ENCODE assay signal across 9 cellular contexts in the genomic region with DNA sequence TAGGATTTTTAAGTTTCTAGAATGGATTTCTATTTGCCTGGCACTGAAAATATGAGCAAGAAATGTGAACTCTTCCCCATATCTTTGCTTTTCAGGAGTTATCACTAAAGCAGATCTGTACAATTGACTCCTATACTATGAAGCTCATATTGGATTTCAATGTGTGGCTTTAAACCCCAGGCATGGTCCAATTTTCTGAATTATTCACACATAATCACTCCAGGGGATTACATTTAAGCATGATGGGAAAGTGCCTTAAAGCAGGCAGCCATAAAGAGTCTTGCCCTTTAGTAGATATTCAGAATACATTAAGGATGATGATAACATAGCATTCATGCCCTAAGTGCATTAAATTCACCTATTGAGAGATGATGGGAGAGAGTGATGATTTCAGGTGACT.
"Had no signal": no experiment of that assay in that cellular context is flagged by ENCODE, and none has a peak within 500 bp of the region (broad histone marks: within the 10 kb centered on the region; RNA-seq: fewer than 3 reads in every experiment).

No MANE protein-coding gene starts in this region.

- DNase-seq: H9, HCEC 1CT, IMR-90, KG1 had no signal

- FAIRE-seq: H1, H54, HTR-8/SVneo, K562 had no signal

- ATAC-seq: GM23338, K562 had no signal

- H3K4me3 ChIP-seq: GM23338, K562 had no signal
